Comparison of ENCODE assay signal across 11 cellular contexts in the genomic region with DNA sequence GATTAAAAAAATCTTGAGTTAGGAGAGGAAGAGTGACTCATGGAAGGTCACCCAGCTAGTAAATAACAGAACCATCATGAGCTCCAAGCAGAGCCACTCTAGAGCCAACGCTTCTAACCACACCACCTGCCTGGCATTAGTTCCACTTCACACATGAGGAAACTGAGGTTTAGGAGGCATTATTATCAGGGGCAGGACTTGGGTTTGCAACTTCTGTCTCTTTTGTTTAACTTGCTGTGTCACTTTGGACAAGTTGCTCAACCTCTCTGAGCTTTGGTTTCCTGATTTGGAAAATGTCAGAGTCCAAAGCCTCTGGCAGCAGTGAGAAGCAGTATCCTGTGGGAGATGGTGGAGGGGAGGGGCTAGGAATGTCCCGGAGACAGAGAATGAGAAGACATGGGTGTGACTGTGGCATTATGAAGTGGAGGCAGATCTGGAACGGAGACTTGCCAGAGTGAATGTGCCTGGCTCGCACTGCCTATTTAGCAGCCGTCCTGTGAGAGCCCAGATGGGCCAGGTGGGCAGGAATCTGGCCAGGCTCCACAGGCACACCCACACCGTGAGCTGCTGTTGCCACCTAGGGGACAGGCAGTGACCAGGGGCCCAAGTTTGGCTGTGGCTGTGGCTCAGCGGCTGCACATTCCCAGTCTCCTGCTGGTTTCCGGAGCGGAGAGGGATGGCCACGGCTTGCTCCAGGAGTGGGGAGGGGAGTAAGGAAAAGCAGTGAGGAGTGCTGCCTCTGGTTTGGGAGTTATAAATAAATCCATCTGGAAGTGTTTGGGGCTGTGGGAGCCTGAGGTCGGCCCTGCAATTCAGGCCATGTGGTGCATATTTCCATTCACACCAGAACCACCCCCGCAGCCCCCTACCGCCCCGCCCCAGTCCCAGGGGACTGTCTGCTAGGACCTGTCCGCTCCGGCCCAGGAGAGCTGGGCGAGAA.
DNase-seq lines count a peak whose midpoint lies in the region; ATAC-seq, FAIRE-seq and TF ChIP-seq lines count a peak whose summit lies in the region.
"Had no signal": no experiment of that assay in that cellular context is flagged by ENCODE, and none has a peak within 500 bp of the region (broad histone marks: within the 10 kb centered on the region; RNA-seq: fewer than 3 reads in every experiment).

No MANE protein-coding gene starts in this region.

- no peak overlapping the region for H3K4me3 ChIP-seq in kidney (ENCODE audit: low read length in 2 of 2)
- peak overlapping the region in 1 of 4 donors; percentile 7 for H3K4me3 ChIP-seq in tibial nerve
- H3K4me3 ChIP-seq: skin epidermis had no signal

- H3K9me3 ChIP-seq in kidney (ENCODE audit: control insufficient read depth in 1 of 2, low read length in 2 of 2) (no peaks in the 10 kb centered on the region), tibial nerve (no peaks in the 10 kb centered on the region)

- H3K4me1 ChIP-seq in kidney (ENCODE audit: control insufficient read depth in 1 of 2, insufficient read depth in 1 of 2, low read depth in 1 of 2, low read length in 2 of 2): no peaks in the 10 kb centered on the region
- H3K4me1 ChIP-seq in tibial nerve: peaks cover 0 to 17% (median 0%) of the 10 kb centered on the region in 4 donors

- H3K4me1 Mint-ChIP-seq in activated CD8-positive, alpha-beta T cell treated with anti-CD3 and anti-CD28 coated beads for 36 hours (ENCODE audit: low read depth): no peaks in the 10 kb centered on the region
- no peaks in the 10 kb centered on the region for H3K4me1 Mint-ChIP-seq in stimulated activated memory B cell treated with anti-CD40 and anti-IgM and Interleukin-4, amounts not matched to agents 10 μg/mL and 1 μg/mL and 100 μg/mL, for 72 hours

- no peaks in the 10 kb centered on the region for H3K9me3 Mint-ChIP-seq in activated CD8-positive, alpha-beta T cell treated with anti-CD3 and anti-CD28 coated beads for 36 hours
- H3K9me3 Mint-ChIP-seq in stimulated activated memory B cell treated with anti-CD40 and anti-IgM and Interleukin-4, amounts not matched to agents 10 μg/mL and 1 μg/mL and 100 μg/mL, for 72 hours: no peaks in the 10 kb centered on the region
- H3K9me3 Mint-ChIP-seq: dendritic cell treated with granulocyte-macrophage colony-stimulating factor and Interleukin-4, amounts not matched to agents 40 ng/mL and 50 ng/mL, for 4 days had no signal

- H3K36me3 ChIP-seq in kidney (ENCODE audit: control insufficient read depth in 1 of 2, insufficient read depth in 2 of 2, low read length in 2 of 2) (no peaks in the 10 kb centered on the region), tibial nerve (no peaks in the 10 kb centered on the region)

- no peak overlapping the region for H3K27ac Mint-ChIP-seq in activated CD8-positive, alpha-beta T cell treated with anti-CD3 and anti-CD28 coated beads for 36 hours
- no peak overlapping the region for H3K27ac Mint-ChIP-seq in stimulated activated memory B cell treated with anti-CD40 and anti-IgM and Interleukin-4, amounts not matched to agents 10 μg/mL and 1 μg/mL and 100 μg/mL, for 72 hours
- H3K27ac Mint-ChIP-seq: dendritic cell treated with granulocyte-macrophage colony-stimulating factor and Interleukin-4, amounts not matched to agents 40 ng/mL and 50 ng/mL, for 4 days had no signal

- peaks cover 0 to 3% of the 10 kb centered on the region in 2 donors for H3K27me3 ChIP-seq in tibial nerve

- no peak for TF ChIP-seq POLR2A in tibial nerve (IDR thresholded peaks at IDR 0.05)

- CTCF ChIA-PET in activated CD8-positive, alpha-beta T cell treated with anti-CD3 and anti-CD28 coated beads for 36 hours (lab: Charles Lee): interaction anchor here (1.3 kb wide), 1 partner anchor 9 kb away, joined by 3 read pairs; no protein-coding TSS in a partner anchor

- TF ChIP-seq CTCF in kidney (IDR thresholded peaks at IDR 0.05; ENCODE audit: borderline replicate concordance, extremely low read depth, insufficient read depth): peak; percentile 4
- peak in 1 of 5 experiments; percentile 17 for TF ChIP-seq CTCF in tibial nerve (IDR thresholded peaks at IDR 0.05)
- no peak for TF ChIP-seq CTCF in activated CD8-positive, alpha-beta T cell treated with anti-CD3 and anti-CD28 coated beads for 36 hours (IDR thresholded peaks at IDR 0.05)

- peaks cover 3% of the 10 kb centered on the region for H3K27me3 Mint-ChIP-seq in activated CD8-positive, alpha-beta T cell treated with anti-CD3 and anti-CD28 coated beads for 36 hours
- H3K27me3 Mint-ChIP-seq in stimulated activated memory B cell treated with anti-CD40 and anti-IgM and Interleukin-4, amounts not matched to agents 10 μg/mL and 1 μg/mL and 100 μg/mL, for 72 hours: no peaks in the 10 kb centered on the region

- no peak overlapping the region for H3K9ac ChIP-seq in kidney (ENCODE audit: low read length in 2 of 2)

- H3K27ac ChIP-seq in kidney (ENCODE audit: low read depth in 2 of 2, low read length in 2 of 2) (peak overlapping the region; percentile 22 to 69), tibial nerve (peak overlapping the region in 3 of 4 donors; percentile 9 to 68 (median 56))

- 34% methylated on average over 11 to 17 of the region's 17 CpGs for WGBS in tibial nerve, 2 donors

- H3K36me3 Mint-ChIP-seq in activated CD8-positive, alpha-beta T cell treated with anti-CD3 and anti-CD28 coated beads for 36 hours (ENCODE audit: low read depth): no peaks in the 10 kb centered on the region
- no peaks in the 10 kb centered on the region for H3K36me3 Mint-ChIP-seq in stimulated activated memory B cell treated with anti-CD40 and anti-IgM and Interleukin-4, amounts not matched to agents 10 μg/mL and 1 μg/mL and 100 μg/mL, for 72 hours

- peak in 1 of 2 donors; percentile 24 for TF ChIP-seq EP300 in tibial nerve (IDR thresholded peaks at IDR 0.05)

- no peak overlapping the region for H3K4me3 Mint-ChIP-seq in activated CD8-positive, alpha-beta T cell treated with anti-CD3 and anti-CD28 coated beads for 36 hours
- H3K4me3 Mint-ChIP-seq in stimulated activated memory B cell treated with anti-CD40 and anti-IgM and Interleukin-4, amounts not matched to agents 10 μg/mL and 1 μg/mL and 100 μg/mL, for 72 hours: no peak overlapping the region
- H3K4me3 Mint-ChIP-seq: dendritic cell treated with granulocyte-macrophage colony-stimulating factor and Interleukin-4, amounts not matched to agents 40 ng/mL and 50 ng/mL, for 4 days had no signal

- intact Hi-C loops in kidney (cut with DNase I): no loop called here
- intact Hi-C loops in activated CD8-positive, alpha-beta T cell treated with anti-CD3 and anti-CD28 coated beads for 36 hours (cut with micrococcal nuclease): no loop called here

- DNase-seq in DMS153 (lab: John Stamatoyannopoulos, UW): peak; percentile 1
- no peak for DNase-seq in DMS153 treated with DMSO at 0.1 percent for 48 hours (lab: John Stamatoyannopoulos, UW; ENCODE audit: unreplicated experiment)
- peak; percentile 38 for DNase-seq in astrocyte of the hippocampus (ENCODE audit: low read depth, low spot score)
- peak; percentile 80 for DNase-seq in kidney
- peak; percentile 29 to 33 for DNase-seq in tibial nerve (ENCODE audit: low spot score in 2 of 2)
- no peak for DNase-seq in activated CD8-positive, alpha-beta T cell treated with anti-CD3 and anti-CD28 coated beads for 36 hours
- no peak for DNase-seq in GM19239 (ENCODE audit: insufficient read length, low spot score)
- DNase-seq: 8988T had no signal

- FAIRE-seq in kidney (lab: Jason Lieb, UNC) (no peak), GM19239 (lab: Jason Lieb, UNC) (no peak)

- POLR2A ChIA-PET in activated CD8-positive, alpha-beta T cell treated with anti-CD3 and anti-CD28 coated beads for 36 hours (lab: Charles Lee): no interaction called here

- no peak for ATAC-seq in activated CD8-positive, alpha-beta T cell treated with anti-CD3 and anti-CD28 coated beads for 36 hours
- ATAC-seq in stimulated activated memory B cell treated with anti-CD40 and anti-IgM and Interleukin-4, amounts not matched to agents 10 μg/mL and 1 μg/mL and 100 μg/mL, for 72 hours: no peak

Comparison
In these comparisons a context has a peak if more than half of its experiments do, and no peak if none do; other contexts are left out.
1. DNase-seq: peak in DMS153 (single experiment), astrocyte of the hippocampus (single experiment), kidney (single experiment) and tibial nerve (2 of 2); none in DMS153 treated with DMSO at 0.1 percent for 48 hours (single experiment), activated CD8-positive, alpha-beta T cell treated with anti-CD3 and anti-CD28 coated beads for 36 hours (single experiment) and GM19239 (single experiment).